ENCODE assay signal across 8 cellular contexts in the genomic region with DNA sequence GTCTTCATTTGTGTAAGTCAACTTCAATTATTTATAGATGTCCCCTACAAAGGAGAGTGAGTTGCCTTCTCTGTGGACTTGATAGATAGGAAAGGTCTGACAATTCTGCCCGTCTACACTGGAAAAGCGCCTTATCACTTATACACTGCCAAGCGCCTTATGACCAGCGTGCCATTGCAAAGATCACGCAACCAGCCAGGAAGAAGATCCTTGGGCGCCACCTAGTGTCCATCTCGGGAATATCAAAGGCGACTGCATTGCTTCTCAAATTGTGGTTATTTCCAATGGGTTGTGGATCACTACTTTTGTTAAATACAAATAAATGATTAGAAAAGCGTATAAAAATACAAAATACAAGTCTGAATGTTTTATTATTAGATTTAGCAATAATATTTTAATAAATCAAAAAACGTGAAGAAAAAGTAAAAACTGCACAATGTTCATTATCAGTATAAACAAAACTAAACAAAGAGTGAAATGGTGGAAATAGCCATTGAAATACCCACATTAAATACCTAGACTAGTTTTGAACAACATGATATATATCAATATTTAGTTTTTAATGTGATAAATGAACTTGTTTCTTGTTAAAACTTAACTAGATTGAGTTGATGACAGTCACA. TPM values are rescaled to one million over a fixed set of nuclear protein-coding genes. Genes with fewer than 3 reads are reported as not detected.
DNase-seq lines count a peak whose midpoint lies in the region; ATAC-seq and TF ChIP-seq lines count a peak whose summit lies in the region.

No MANE protein-coding gene starts in this region.

- no peaks in the 10 kb centered on the region for H4K20me1 ChIP-seq in SU-DHL-6 (ENCODE audit: low read depth, low read length)

- no peak overlapping the region for H2AFZ ChIP-seq in SU-DHL-6 (ENCODE audit: low read depth, low read length, severe bottlenecking)

- H3K36me3 Mint-ChIP-seq in activated naive CD8-positive, alpha-beta T cell treated with anti-CD3 and anti-CD28 coated beads, Interleukin-2, amount 50 U/mL, for 24 hours (ENCODE audit: low read depth) = peaks cover 2% of the 10 kb centered on the region

- peak; percentile 80 for DNase-seq in EL
- peak; percentile 48 to 89 for DNase-seq in HAP-1 (ENCODE audit: low spot score in 2 of 2)
- peak; percentile 69 for DNase-seq in NCI-H1105 treated with DMSO at 0.1 percent for 48 hours (lab: John Stamatoyannopoulos, UW)
- DNase-seq in activated naive CD8-positive, alpha-beta T cell treated with anti-CD3 and anti-CD28 coated beads, Interleukin-2, amount 50 U/mL, for 24 hours = peak; percentile 87
- peak; percentile 72 to 82 (median 80) for DNase-seq in heart left ventricle

- no peaks in the 10 kb centered on the region for H3K27me3 Mint-ChIP-seq in activated naive CD8-positive, alpha-beta T cell treated with anti-CD3 and anti-CD28 coated beads, Interleukin-2, amount 50 U/mL, for 24 hours

- TF ChIP-seq CTCF in SU-DHL-6 (IDR thresholded peaks at IDR 0.05; ENCODE audit: insufficient read depth, low read length, poor library complexity, severe bottlenecking) (peak; percentile 84), heart left ventricle (IDR thresholded peaks at IDR 0.05) (peak; percentile 82 to 96 (median 91))

- in situ Hi-C loops in HAP-1 (cut with MboI; ENCODE audit: low sequenced_read_pairs) = loop anchor here (25.0 kb wide), 1 partner anchor 376 kb away; no protein-coding TSS in a partner anchor

- no peak overlapping the region for H3K4me2 ChIP-seq in SU-DHL-6 (ENCODE audit: low read depth, low read length, poor library complexity, severe bottlenecking)

- H3K4me3 ChIP-seq in HAP-1 = no peak overlapping the region
- no peak overlapping the region for H3K4me3 ChIP-seq in SU-DHL-6 (ENCODE audit: insufficient read depth, low read length, poor library complexity, severe bottlenecking)
- H3K4me3 ChIP-seq in heart left ventricle = no peak overlapping the region
- H3K4me3 ChIP-seq in rectal smooth muscle tissue (ENCODE audit: low read length) = peak overlapping the region; percentile 25

- H3K79me2 ChIP-seq in SU-DHL-6 (ENCODE audit: insufficient read depth, low read length) = no peaks in the 10 kb centered on the region

- H3K4me1 ChIP-seq in HAP-1 (peaks cover 7% of the 10 kb centered on the region; the same call in 1 of the 2 replicates), heart left ventricle (peaks cover 0 to 26% (median 9%) of the 10 kb centered on the region in 12 donors), rectal smooth muscle tissue (ENCODE audit: control insufficient read depth, insufficient read depth, low read length) (no peaks in the 10 kb centered on the region)

- H3K27ac ChIP-seq in SU-DHL-6 (ENCODE audit: low read depth, low read length) (no peak overlapping the region), heart left ventricle (no peak overlapping the region), rectal smooth muscle tissue (ENCODE audit: low read depth, low read length) (no peak overlapping the region)

- no peaks in the 10 kb centered on the region for H3K9me2 ChIP-seq in SU-DHL-6 (replicated peaks; ENCODE audit: insufficient read depth, low read length)

- H3K27me3 ChIP-seq in HAP-1 (ENCODE audit: low read depth) (no peaks in the 10 kb centered on the region), SU-DHL-6 (ENCODE audit: low read length) (no peaks in the 10 kb centered on the region), heart left ventricle (no peaks in the 10 kb centered on the region), rectal smooth muscle tissue (ENCODE audit: control insufficient read depth, insufficient read depth, low read length) (no peaks in the 10 kb centered on the region)

- H3K9ac ChIP-seq in SU-DHL-6 (ENCODE audit: low read length) (no peak overlapping the region), rectal smooth muscle tissue (ENCODE audit: low read length) (no peak overlapping the region)

- no peak for TF ChIP-seq POLR2A in heart left ventricle (IDR thresholded peaks at IDR 0.05)

- no peak overlapping the region for H3K4me3 Mint-ChIP-seq in activated naive CD8-positive, alpha-beta T cell treated with anti-CD3 and anti-CD28 coated beads, Interleukin-2, amount 50 U/mL, for 24 hours

- no peaks in the 10 kb centered on the region for H3K9me3 Mint-ChIP-seq in activated naive CD8-positive, alpha-beta T cell treated with anti-CD3 and anti-CD28 coated beads, Interleukin-2, amount 50 U/mL, for 24 hours

- ATAC-seq in activated naive CD8-positive, alpha-beta T cell treated with anti-CD3 and anti-CD28 coated beads, Interleukin-2, amount 50 U/mL, for 24 hours = peak; percentile 71
- ATAC-seq in heart left ventricle = peak; percentile 36 to 71 (median 68)
- no peak for ATAC-seq in HG03108 (IDR thresholded peaks at IDR 0.05; ENCODE audit: unreplicated experiment)

- peak overlapping the region; percentile 30 for H3K27ac Mint-ChIP-seq in activated naive CD8-positive, alpha-beta T cell treated with anti-CD3 and anti-CD28 coated beads, Interleukin-2, amount 50 U/mL, for 24 hours

- WGBS in heart left ventricle, 4 donors = 3 to 7% (median 4%) methylated on average over 10 of the region's 10 CpGs

- intact Hi-C loops in heart left ventricle (cut with DNase I) = loop anchor here in 9 of 10 donors (1.0 to 10.0 kb wide), 7 partner anchors 121 to 692 kb away; no protein-coding TSS in a partner anchor

- H3F3A ChIP-seq in SU-DHL-6 (ENCODE audit: insufficient read depth) = no peaks in the 10 kb centered on the region

- H3K4me1 Mint-ChIP-seq in activated naive CD8-positive, alpha-beta T cell treated with anti-CD3 and anti-CD28 coated beads, Interleukin-2, amount 50 U/mL, for 24 hours = peaks cover 2% of the 10 kb centered on the region

- H3K9me3 ChIP-seq in HAP-1 (no peaks in the 10 kb centered on the region), SU-DHL-6 (ENCODE audit: insufficient read depth, low read length) (no peaks in the 10 kb centered on the region), heart left ventricle (no peaks in the 10 kb centered on the region)

- H3K36me3 ChIP-seq in HAP-1 (replicated peaks) (no peaks in the 10 kb centered on the region), SU-DHL-6 (ENCODE audit: low read length) (no peaks in the 10 kb centered on the region), heart left ventricle (peaks cover 0 to 3% (median 0%) of the 10 kb centered on the region in 9 donors), rectal smooth muscle tissue (ENCODE audit: control insufficient read depth, insufficient read depth, low read length) (no peaks in the 10 kb centered on the region)

RNA-seq across cellular contexts. Expression of gene SUB1, which starts 27.8 kb away (rescaled TPM):
- 100 to 1,000 TPM; 118 to 244 (median 197) TPM for total RNA-seq in heart left ventricle
- polyA plus RNA-seq in heart left ventricle = 100 to 1,000 TPM; 127 to 146 TPM
